In genomic region chr6:57182017-57182432, GRCh38 we compare ENCODE assay signal across 16 cellular contexts.
A peak's percentile ranks its signal among the peaks of the same experiment; 100 is the strongest.
DNase-seq lines count a peak whose midpoint lies in the region; ATAC-seq, FAIRE-seq and TF ChIP-seq lines count a peak whose summit lies in the region.
"Had no signal": no experiment of that assay in that cellular context is flagged by ENCODE, and none has a peak within 500 bp of the region (broad histone marks: within the 10 kb centered on the region; RNA-seq: fewer than 3 reads in every experiment).

No MANE protein-coding gene starts in this region.

- no peak overlapping the region for H3K4me3 Mint-ChIP-seq in stimulated activated naive CD8-positive, alpha-beta T cell treated with anti-CD3 and anti-CD28 coated beads, Interleukin-15, amount 100 ng/mL, for 72 hours
- H3K4me3 Mint-ChIP-seq in central memory CD8-positive, alpha-beta T cell, result no peak overlapping the region
- H3K4me3 Mint-ChIP-seq in nephron, result peak overlapping the region in 1 of 3 experiments; percentile 45
- H3K4me3 Mint-ChIP-seq: B cell, neural progenitor cell had no signal

- H3K9me3 Mint-ChIP-seq in stimulated activated naive CD8-positive, alpha-beta T cell treated with anti-CD3 and anti-CD28 coated beads, Interleukin-15, amount 100 ng/mL, for 72 hours, result no peaks in the 10 kb centered on the region
- H3K9me3 Mint-ChIP-seq in central memory CD8-positive, alpha-beta T cell, result no peaks in the 10 kb centered on the region
- H3K9me3 Mint-ChIP-seq in nephron, result no peaks in the 10 kb centered on the region
- H3K9me3 Mint-ChIP-seq: neural progenitor cell had no signal

- ATAC-seq in stimulated activated naive CD8-positive, alpha-beta T cell treated with anti-CD3 and anti-CD28 coated beads, Interleukin-15, amount 100 ng/mL, for 72 hours, result no peak
- ATAC-seq in stimulated activated naive CD8-positive, alpha-beta T cell treated with anti-CD3 and anti-CD28 coated beads, Interleukin-15, Interleukin-2, amounts not matched to agents 100 U/mL and 50 U/mL, for 24 hours, result no peak
- ATAC-seq in central memory CD8-positive, alpha-beta T cell (replicated peaks; ENCODE audit: extremely low read depth, poor library complexity, severe bottlenecking), result no peak
- ATAC-seq in HG03457 (IDR thresholded peaks at IDR 0.05; ENCODE audit: unreplicated experiment), result no peak
- ATAC-seq: esophagus mucosa had no signal

- no peak for TF ChIP-seq CTCF in nephron (IDR thresholded peaks at IDR 0.05; ENCODE audit: unreplicated experiment in 3 of 3)

- DNase-seq in stimulated activated naive CD8-positive, alpha-beta T cell treated with anti-CD3 and anti-CD28 coated beads, Interleukin-15, amount 100 ng/mL, for 72 hours, result no peak
- no peak for DNase-seq in stimulated activated naive CD8-positive, alpha-beta T cell treated with anti-CD3 and anti-CD28 coated beads, Interleukin-15, Interleukin-2, amounts not matched to agents 100 U/mL and 50 U/mL, for 24 hours
- DNase-seq in central memory CD8-positive, alpha-beta T cell (ENCODE audit: low spot score in 2 of 2), result no peak
- no peak for DNase-seq in urothelium cell line (ENCODE audit: low spot score)
- no peak for DNase-seq in NCI-H2107 (lab: John Stamatoyannopoulos, UW)
- DNase-seq in stimulated activated CD4-positive, alpha-beta T cell treated with anti-CD3 and anti-CD28 coated beads, Interleukin-2, amount 100 ng/mL, for 48 hours, result no peak
- DNase-seq: adrenal gland, DMS79, NCI-H1436 treated with DMSO at 0.1 percent for 48 hours, NCI-H446 treated with DMSO at 0.1 percent for 48 hours, small intestine had no signal

- H3K27me3 Mint-ChIP-seq in stimulated activated naive CD8-positive, alpha-beta T cell treated with anti-CD3 and anti-CD28 coated beads, Interleukin-15, amount 100 ng/mL, for 72 hours, result no peaks in the 10 kb centered on the region
- no peaks in the 10 kb centered on the region for H3K27me3 Mint-ChIP-seq in central memory CD8-positive, alpha-beta T cell
- H3K27me3 Mint-ChIP-seq in nephron (ENCODE audit: low read depth), result no peaks in the 10 kb centered on the region
- H3K27me3 Mint-ChIP-seq: B cell had no signal

- H3K27ac Mint-ChIP-seq in stimulated activated naive CD8-positive, alpha-beta T cell treated with anti-CD3 and anti-CD28 coated beads, Interleukin-15, amount 100 ng/mL, for 72 hours, result peak overlapping the region; percentile 4 to 14
- peak overlapping the region; percentile 69 for H3K27ac Mint-ChIP-seq in central memory CD8-positive, alpha-beta T cell (ENCODE audit: low read depth)
- peak overlapping the region; percentile 55 to 89 (median 88) for H3K27ac Mint-ChIP-seq in nephron
- H3K27ac Mint-ChIP-seq: B cell, neural progenitor cell had no signal

- H3K36me3 Mint-ChIP-seq in central memory CD8-positive, alpha-beta T cell (ENCODE audit: insufficient read depth), result peaks cover 11% of the 10 kb centered on the region
- H3K36me3 Mint-ChIP-seq in nephron (ENCODE audit: low read depth), result peaks cover 50% of the 10 kb centered on the region

- FAIRE-seq in urothelium cell line (lab: Jason Lieb, UNC), result no peak
- FAIRE-seq: small intestine had no signal

- H3K4me1 Mint-ChIP-seq in stimulated activated naive CD8-positive, alpha-beta T cell treated with anti-CD3 and anti-CD28 coated beads, Interleukin-15, amount 100 ng/mL, for 72 hours, result peaks cover 13% of the 10 kb centered on the region
- H3K4me1 Mint-ChIP-seq in central memory CD8-positive, alpha-beta T cell, result no peaks in the 10 kb centered on the region
- H3K4me1 Mint-ChIP-seq in nephron, result peaks cover 44% of the 10 kb centered on the region
- H3K4me1 Mint-ChIP-seq: B cell, neural progenitor cell had no signal

Comparison
In these comparisons a context has a peak if more than half of its experiments do, and no peak if none do; other contexts are left out.
1. H3K27ac Mint-ChIP-seq: peak in every context shown above with its lines; median percentile 88 in nephron; 69 in central memory CD8-positive, alpha-beta T cell; 9 in stimulated activated naive CD8-positive, alpha-beta T cell treated with anti-CD3 and anti-CD28 coated beads, Interleukin-15, amount 100 ng/mL, for 72 hours.